In genomic region chr1:76086109-76086508, GRCh38 we compare ENCODE assay signal across 27 cellular contexts. TPM values are rescaled to one million over a fixed set of nuclear protein-coding genes. Genes with fewer than 3 reads are reported as not detected.
"Had no signal": no experiment of that assay in that cellular context is flagged by ENCODE, and none has a peak within 500 bp of the region (broad histone marks: within the 10 kb centered on the region; RNA-seq: fewer than 3 reads in every experiment).

No MANE protein-coding gene starts in this region.

- H3K27ac ChIP-seq: left lung, lower lobe of right lung, pancreas, prostate gland, skin epidermis, spleen, suprapubic skin, thoracic aorta, tibial nerve had no signal

- H3K4me1 ChIP-seq: lower lobe of right lung, pancreas, prostate gland, suprapubic skin had no signal

- H3K36me3 ChIP-seq: left lung, lower lobe of right lung, pancreas, prostate gland, spleen, suprapubic skin, thoracic aorta, tibial nerve, uterus had no signal

- DNase-seq: hypothalamus; immature natural killer cell; kidney; left colon; left lung; lower lobe of right lung; mammary epithelial cell; mesenchymal stem cell; naive thymus-derived CD4-positive, alpha-beta T cell; nucleus accumbens; pancreas; posterior cingulate gyrus; retina; right cardiac atrium; spleen; stimulated activated CD4-positive, alpha-beta T cell treated with anti-CD3 and anti-CD28 coated beads, Interleukin-4, amount 100 ng/mL, for 24 hours; stimulated activated naive CD4-positive, alpha-beta T cell; uterus had no signal

- H3K4me3 ChIP-seq: left lung, lower lobe of right lung, pancreas, prostate gland, skin epidermis, spleen, suprapubic skin, thoracic aorta, tibial nerve, uterus had no signal

- H3K27me3 ChIP-seq: left lung, pancreas, spleen, suprapubic skin, tibial nerve, uterus had no signal

- FAIRE-seq: islet of Langerhans, kidney, pancreas had no signal

- H3K9me3 ChIP-seq: left lung, lower lobe of right lung, pancreas, prostate gland, spleen, suprapubic skin, thoracic aorta, tibial nerve, uterus had no signal

- ATAC-seq: left lung; lower lobe of right lung; naive thymus-derived CD4-positive, alpha-beta T cell; pancreas; sciatic nerve had no signal

RNA-seq across cellular contexts. Expression of gene ST6GALNAC3, which starts 11.6 kb away (rescaled TPM):
- total RNA-seq: myocyte, osteoblast had no signal
- polyA plus RNA-seq: immature natural killer cell had no signal
